11 cellular contexts compared by ENCODE assay signal in genomic region chr20:25424536-25424935, GRCh38.
"Had no signal": no experiment of that assay in that cellular context is flagged by ENCODE, and none has a peak within 500 bp of the region (broad histone marks: within the 10 kb centered on the region; RNA-seq: fewer than 3 reads in every experiment).

No MANE protein-coding gene starts in this region.

- DNase-seq: GM23248, GOT3, H7, H9, HCEC 1CT, HFFc6 had no signal

- H3K27ac Mint-ChIP-seq: GM23338, H9, HFFc6 had no signal

- H3K9me3 Mint-ChIP-seq: HFFc6 had no signal

- H2AFZ ChIP-seq: GM23248, GM23338 had no signal

- ATAC-seq: GM23338, HCT116 had no signal

- H3K4me1 ChIP-seq: HAP-1 had no signal

- H3K4me3 Mint-ChIP-seq: GM23338, H9, HFFc6 had no signal

- H3K4me3 ChIP-seq: GM23248, GM23338, HAP-1 had no signal

- H3K4me2 ChIP-seq: GM23338 had no signal

- H3K9ac ChIP-seq: GM23248 had no signal

- FAIRE-seq: H1, H54 had no signal

- H3K9me3 ChIP-seq: HAP-1 had no signal

- H3K4me1 Mint-ChIP-seq: GM23338, H9 had no signal

- H3K27ac ChIP-seq: GM23248 had no signal
